In genomic region chr1:214439352-214440119, GRCh38 we compare ENCODE assay signal across 8 cellular contexts.
DNase-seq lines count a peak whose midpoint lies in the region; ATAC-seq, FAIRE-seq and TF ChIP-seq lines count a peak whose summit lies in the region.

No MANE protein-coding gene starts in this region.

- peak; percentile 81 for ATAC-seq in GM21367 (IDR thresholded peaks at IDR 0.05; ENCODE audit: unreplicated experiment)
- peak; percentile 91 for ATAC-seq in HG03521 (IDR thresholded peaks at IDR 0.05; ENCODE audit: unreplicated experiment)
- ATAC-seq in left lung: peak; percentile 89

- H3K9me3 ChIP-seq in left lung: no peaks in the 10 kb centered on the region

- FAIRE-seq in G401.6 (lab: Jason Lieb, UNC): peak; percentile 51

- peaks cover 39% of the 10 kb centered on the region for H3K4me1 Mint-ChIP-seq in type B pancreatic cell (ENCODE audit: unreplicated experiment)

- no peaks in the 10 kb centered on the region for H3K27me3 Mint-ChIP-seq in type B pancreatic cell

- peak; percentile 70 for DNase-seq in NCI-H774 (lab: John Stamatoyannopoulos, UW)
- DNase-seq in astrocyte of the hippocampus (ENCODE audit: low read depth, low spot score): peak; percentile 39
- DNase-seq in left lung: no peak
- no peak for DNase-seq in type B pancreatic cell (ENCODE audit: extremely low spot score, unreplicated experiment)
- DNase-seq in NCI-H1694 (lab: John Stamatoyannopoulos, UW): no peak

- peaks cover 3% of the 10 kb centered on the region for H3K36me3 Mint-ChIP-seq in type B pancreatic cell

- H3K9me3 Mint-ChIP-seq in type B pancreatic cell: no peaks in the 10 kb centered on the region

- TF ChIP-seq CTCF in left lung (IDR thresholded peaks at IDR 0.05) (no peak), type B pancreatic cell (conservative IDR thresholded peaks at IDR 0.05) (no peak)

- intact Hi-C loops in left lung (cut with DNase I): no loop called here

- H3K36me3 ChIP-seq in left lung: no peaks in the 10 kb centered on the region

- peaks cover 8 to 12% of the 10 kb centered on the region in 2 donors for H3K4me1 ChIP-seq in left lung

- no peaks in the 10 kb centered on the region for H3K27me3 ChIP-seq in left lung

- no peak overlapping the region for H3K4me3 ChIP-seq in left lung

- peak overlapping the region; percentile 96 for H3K27ac Mint-ChIP-seq in type B pancreatic cell

- H3K4me3 Mint-ChIP-seq in type B pancreatic cell: peak overlapping the region; percentile 59

- peak overlapping the region; percentile 49 to 57 for H3K27ac ChIP-seq in left lung

Comparison
In these comparisons a context has a peak if more than half of its experiments do, and no peak if none do; other contexts are left out.
1. DNase-seq: peak in NCI-H774 (single experiment) and astrocyte of the hippocampus (single experiment); none in left lung (0 of 2), type B pancreatic cell (single experiment) and NCI-H1694 (single experiment).
2. Peak in every context shown above with its lines, with median percentiles within 50 percentile points of each other: ATAC-seq.